In genomic region chr7:137986252-137987010, GRCh38 we compare ENCODE assay signal across 8 cellular contexts. TPM values are rescaled to one million over a fixed set of nuclear protein-coding genes. Genes with fewer than 3 reads are reported as not detected.
A peak's percentile ranks its signal among the peaks of the same experiment; 100 is the strongest.
DNase-seq lines count a peak whose midpoint lies in the region; ATAC-seq and TF ChIP-seq lines count a peak whose summit lies in the region.

No MANE protein-coding gene starts in this region.

- intact Hi-C loops in A673 (cut with micrococcal nuclease; ENCODE audit: unreplicated experiment), result no loop called here

- H3K4me3 Mint-ChIP-seq in glutamatergic neuron (ENCODE audit: unreplicated experiment), result no peak overlapping the region
- H3K4me3 Mint-ChIP-seq in progenitor cell of endocrine pancreas (ENCODE audit: low read depth), result no peak overlapping the region

- H3K9me3 Mint-ChIP-seq in glutamatergic neuron (ENCODE audit: unreplicated experiment) (peaks cover 4% of the 10 kb centered on the region), progenitor cell of endocrine pancreas (ENCODE audit: low read depth) (peaks cover 4% of the 10 kb centered on the region)

- H3K9me3 ChIP-seq in SJCRH30 (replicated peaks), result 0 out of 2 replicates have a peak, but pooled peaks cover 2% of the 10 kb centered on the region
- no peaks in the 10 kb centered on the region for H3K9me3 ChIP-seq in A673 (ENCODE audit: low read depth, low read length, poor library complexity, severe bottlenecking)

- H3K4me3 ChIP-seq in BJ (ENCODE audit: low read depth, low read length) (0 out of 2 replicates have a peak overlapping the region, but pooled peaks have one; percentile 5), SJCRH30 (no peak overlapping the region), A673 (ENCODE audit: low read depth, low read length, poor library complexity, severe bottlenecking) (no peak overlapping the region)

- peak; percentile 55 for DNase-seq in BJ (ENCODE audit: low read depth)
- peak; percentile 28 to 62 for DNase-seq in SJCRH30
- DNase-seq in glutamatergic neuron, result no peak
- DNase-seq in progenitor cell of endocrine pancreas (ENCODE audit: low spot score, unreplicated experiment), result no peak
- no peak for DNase-seq in A673 (ENCODE audit: low spot score)
- no peak for DNase-seq in NCI-H748 (lab: John Stamatoyannopoulos, UW; ENCODE audit: unreplicated experiment)
- no peak for DNase-seq in NCI-H526 treated with DMSO at 0.1 percent for 48 hours (lab: John Stamatoyannopoulos, UW)

- H3K4me1 ChIP-seq in SJCRH30, result peaks cover 20% of the 10 kb centered on the region
- H3K4me1 ChIP-seq in A673 (ENCODE audit: insufficient read depth, low read length, poor library complexity, severe bottlenecking), result no peaks in the 10 kb centered on the region

- H3K27ac ChIP-seq in SJCRH30, result no peak overlapping the region
- H3K27ac ChIP-seq in A673 (ENCODE audit: low read depth, low read length, poor library complexity, severe bottlenecking), result no peak overlapping the region

- H3K27me3 Mint-ChIP-seq in glutamatergic neuron (ENCODE audit: unreplicated experiment) (peaks cover 1% of the 10 kb centered on the region), progenitor cell of endocrine pancreas (no peaks in the 10 kb centered on the region)

- H3K27ac Mint-ChIP-seq in glutamatergic neuron (ENCODE audit: unreplicated experiment) (peak overlapping the region; percentile 57), progenitor cell of endocrine pancreas (peak overlapping the region; percentile 77)

- TF ChIP-seq CTCF in BJ (IDR thresholded peaks at IDR 0.05; ENCODE audit: insufficient read depth, low read depth, low read length), result no peak
- no peak for TF ChIP-seq CTCF in glutamatergic neuron (IDR thresholded peaks at IDR 0.05; ENCODE audit: partially characterized antibody, unreplicated experiment)
- no peak for TF ChIP-seq CTCF in progenitor cell of endocrine pancreas (IDR thresholded peaks at IDR 0.05; ENCODE audit: unreplicated experiment)
- no peak for TF ChIP-seq CTCF in A673 (conservative IDR thresholded peaks at IDR 0.05; ENCODE audit: low read depth, low read length)

- H3K4me1 Mint-ChIP-seq in glutamatergic neuron (ENCODE audit: low read depth, unreplicated experiment) (peaks cover 16% of the 10 kb centered on the region), progenitor cell of endocrine pancreas (ENCODE audit: low read depth) (peaks cover 44% of the 10 kb centered on the region)

- H3K36me3 Mint-ChIP-seq in glutamatergic neuron (ENCODE audit: unreplicated experiment) (peaks cover 9% of the 10 kb centered on the region), progenitor cell of endocrine pancreas (ENCODE audit: insufficient read depth) (peaks cover 3% of the 10 kb centered on the region)

- no peak for ATAC-seq in GM18873 (IDR thresholded peaks at IDR 0.05; ENCODE audit: low FRiP score, unreplicated experiment)

- BruUV-seq in A673 (replicated peaks; lab: Mats Ljungman, UMichigan), result no TSS peak

- H3K27me3 ChIP-seq in BJ (ENCODE audit: control insufficient read depth, insufficient read depth, low read length) (no peaks in the 10 kb centered on the region), SJCRH30 (no peaks in the 10 kb centered on the region), A673 (replicated peaks; ENCODE audit: insufficient read depth, low read depth, low read length, poor library complexity) (no peaks in the 10 kb centered on the region)

- POLR2A ChIA-PET in BJ (lab: Charles Lee), result interaction anchor here (0.5 to 0.6 kb wide), 2 partner anchors 14 to 1039 kb away, joined by 3 read pairs; no protein-coding TSS in a partner anchor
- POLR2A ChIA-PET in A673 (lab: Charles Lee; ENCODE audit: low non-redundant PET), result no interaction called here

- H3K36me3 ChIP-seq in BJ (ENCODE audit: control insufficient read depth, insufficient read depth, low read length) (no peaks in the 10 kb centered on the region; the same call in 1 of the 2 replicates), SJCRH30 (no peaks in the 10 kb centered on the region), A673 (ENCODE audit: insufficient read depth, low read length, poor library complexity, severe bottlenecking) (no peaks in the 10 kb centered on the region)

- CTCF ChIA-PET in BJ (lab: Yijun Ruan, JAX), result interaction anchor here (1.1 to 2.2 kb wide), 4 partner anchors 12 to 54 kb away, joined by 3 to 13 read pairs (median 4); partner anchors contain the start of gene CREB3L2
- CTCF ChIA-PET in A673 (lab: Charles Lee), result no interaction called here

RNA-seq across cellular contexts. Expression of gene CREB3L2, which starts 15.5 kb away (rescaled TPM):
- polyA plus RNA-seq in BJ (2011; rRNA removed), result 50.3 and 62.2 TPM in 2 replicates
- 87.7 and 119 TPM in 2 replicates for polyA minus RNA-seq in BJ (2011; rRNA and poly(A)+ RNA removed)
- 18.4 and 18.7 TPM in 2 replicates for total RNA-seq in SJCRH30 (2014; rRNA removed; shearing (Covaris generic))
- total RNA-seq in glutamatergic neuron (ENCODE audit: unreplicated experiment) (45.4 TPM), progenitor cell of endocrine pancreas (65.9 and 66.9 TPM in 2 replicates), A673 (2021) (17.0 and 20.4 TPM in 2 replicates)

Comparison
In these comparisons a context has a peak if more than half of its experiments do, and no peak if none do; other contexts are left out.
1. DNase-seq: peak in BJ (single experiment) and SJCRH30 (2 of 2); none in glutamatergic neuron (single experiment), progenitor cell of endocrine pancreas (single experiment), A673 (single experiment), NCI-H748 (single experiment) and NCI-H526 treated with DMSO at 0.1 percent for 48 hours (single experiment).